In genomic region chr9:112056986-112057385, GRCh38 we compare ENCODE assay signal across 13 cellular contexts.
DNase-seq lines count a peak whose midpoint lies in the region; ATAC-seq and TF ChIP-seq lines count a peak whose summit lies in the region.
"Had no signal": no experiment of that assay in that cellular context is flagged by ENCODE, and none has a peak within 500 bp of the region (broad histone marks: within the 10 kb centered on the region; RNA-seq: fewer than 3 reads in every experiment).

No MANE protein-coding gene starts in this region.

- TF ChIP-seq CTCF in OCI-LY3 (IDR thresholded peaks at IDR 0.05; ENCODE audit: low read depth, low read length) (no peak), fibroblast of mammary gland (conservative IDR thresholded peaks at IDR 0.05; ENCODE audit: control insufficient read depth, insufficient read depth, low read depth, low read length) (no peak)

- CTCF ChIA-PET in activated CD4-positive, alpha-beta T cell treated with anti-CD3 and anti-CD28 coated beads, Interleukin-2, amount 10 ng/mL, durations not matched to agents 7 days and 5 days (lab: Charles Lee) = interaction anchor here (1.6 kb wide), 1 partner anchor 9 kb away, joined by 7 read pairs; no protein-coding TSS in a partner anchor

- H3K9me3 Mint-ChIP-seq in activated CD4-positive, alpha-beta T cell treated with anti-CD3 and anti-CD28 coated beads, Interleukin-2, amount 10 ng/mL, durations not matched to agents 7 days and 5 days = peaks cover 2% of the 10 kb centered on the region
- H3K9me3 Mint-ChIP-seq: CD8-positive, alpha-beta memory T cell had no signal

- no peak overlapping the region for H3K9ac ChIP-seq in OCI-LY3 (ENCODE audit: low read length)

- H3K27ac Mint-ChIP-seq in activated CD4-positive, alpha-beta T cell treated with anti-CD3 and anti-CD28 coated beads, Interleukin-2, amount 10 ng/mL, durations not matched to agents 7 days and 5 days = no peak overlapping the region

- no peak overlapping the region for H3K4me3 ChIP-seq in OCI-LY3 (ENCODE audit: low read length)
- H3K4me3 ChIP-seq in fibroblast of mammary gland (ENCODE audit: control insufficient read depth, low read depth, low read length) = no peak overlapping the region
- H3K4me3 ChIP-seq: HAP-1 had no signal

- no peaks in the 10 kb centered on the region for H4K20me1 ChIP-seq in OCI-LY3 (ENCODE audit: insufficient read depth, low read length)

- POLR2A ChIA-PET in activated CD4-positive, alpha-beta T cell treated with anti-CD3 and anti-CD28 coated beads, Interleukin-2, amount 10 ng/mL, durations not matched to agents 7 days and 5 days (lab: Charles Lee) = no interaction called here

- no peaks in the 10 kb centered on the region for H3K9me3 ChIP-seq in OCI-LY3 (ENCODE audit: insufficient read depth, low read length)
- H3K9me3 ChIP-seq: HAP-1 had no signal

- H3K4me2 ChIP-seq in OCI-LY3 (ENCODE audit: low read length) = no peak overlapping the region

- peaks cover 87% of the 10 kb centered on the region for H3K4me1 ChIP-seq in OCI-LY3 (ENCODE audit: low read length)
- H3K4me1 ChIP-seq: HAP-1 had no signal

- H3K36me3 ChIP-seq in OCI-LY3 (replicated peaks; ENCODE audit: low read depth, low read length) = peaks cover 4% of the 10 kb centered on the region
- H3K36me3 ChIP-seq: HAP-1 had no signal

- no peak for ATAC-seq in HG03378 (IDR thresholded peaks at IDR 0.05; ENCODE audit: unreplicated experiment)

- DNase-seq in Ammon's horn (ENCODE audit: low spot score) (peak; percentile 27), fibroblast of mammary gland (ENCODE audit: low read depth) (peak; percentile 49), myocyte (ENCODE audit: low read depth) (peak; percentile 42), retina (no peak), KBM-7 (no peak)
- no peak for DNase-seq in activated CD4-positive, alpha-beta T cell treated with anti-CD3 and anti-CD28 coated beads, Interleukin-2, amount 10 ng/mL, durations not matched to agents 7 days and 5 days
- DNase-seq: CD8-positive, alpha-beta memory T cell; DMS53; GF-D8 had no signal

- H3K79me2 ChIP-seq in OCI-LY3 (ENCODE audit: low read length) = no peaks in the 10 kb centered on the region

- no peak overlapping the region for H3K4me3 Mint-ChIP-seq in activated CD4-positive, alpha-beta T cell treated with anti-CD3 and anti-CD28 coated beads, Interleukin-2, amount 10 ng/mL, durations not matched to agents 7 days and 5 days
- H3K4me3 Mint-ChIP-seq: CD8-positive, alpha-beta memory T cell had no signal

- H3K27me3 Mint-ChIP-seq in activated CD4-positive, alpha-beta T cell treated with anti-CD3 and anti-CD28 coated beads, Interleukin-2, amount 10 ng/mL, durations not matched to agents 7 days and 5 days = no peaks in the 10 kb centered on the region

- no peaks in the 10 kb centered on the region for H3K27me3 ChIP-seq in OCI-LY3 (ENCODE audit: low read depth, low read length)

- H3K27ac ChIP-seq in OCI-LY3 (ENCODE audit: low read length) = peak overlapping the region; percentile 84
- H3K27ac ChIP-seq: HL-60 had no signal

- H3K36me3 Mint-ChIP-seq in activated CD4-positive, alpha-beta T cell treated with anti-CD3 and anti-CD28 coated beads, Interleukin-2, amount 10 ng/mL, durations not matched to agents 7 days and 5 days (ENCODE audit: low read depth) = peaks cover 46% of the 10 kb centered on the region

- H3K4me1 Mint-ChIP-seq in activated CD4-positive, alpha-beta T cell treated with anti-CD3 and anti-CD28 coated beads, Interleukin-2, amount 10 ng/mL, durations not matched to agents 7 days and 5 days = peaks cover 18% of the 10 kb centered on the region

- in situ Hi-C loops in KBM-7 (cut with MboI; ENCODE audit: low pct_unique_long_range_greater_than_20kb, low sequenced_read_pairs) = no loop called here

- no peak overlapping the region for H2AFZ ChIP-seq in OCI-LY3 (ENCODE audit: low read depth, low read length)

Comparison
In these comparisons a context has a peak if more than half of its experiments do, and no peak if none do; other contexts are left out.
1. DNase-seq: peak in Ammon's horn (single experiment), fibroblast of mammary gland (single experiment) and myocyte (single experiment); none in retina (single experiment), KBM-7 (single experiment) and activated CD4-positive, alpha-beta T cell treated with anti-CD3 and anti-CD28 coated beads, Interleukin-2, amount 10 ng/mL, durations not matched to agents 7 days and 5 days (single experiment).